Comparison of ENCODE assay signal across 24 cellular contexts in genomic region chr3:27380433-27381357, GRCh38. TPM values are rescaled to one million over a fixed set of nuclear protein-coding genes. Genes with fewer than 3 reads are reported as not detected.
DNase-seq lines count a peak whose midpoint lies in the region; ATAC-seq and FAIRE-seq lines count a peak whose summit lies in the region.
"Had no signal": no experiment of that assay in that cellular context is flagged by ENCODE, and none has a peak within 500 bp of the region (broad histone marks: within the 10 kb centered on the region; RNA-seq: fewer than 3 reads in every experiment).

No MANE protein-coding gene starts in this region.

- DNase-seq in dermis microvascular lymphatic vessel endothelial cell (ENCODE audit: low read depth in 2 of 2) (peak; percentile 24 to 62), LoVo (ENCODE audit: low spot score) (no peak), SK-N-DZ (ENCODE audit: low spot score) (no peak), NK-92 (lab: John Stamatoyannopoulos, UW; ENCODE audit: unreplicated experiment) (no peak), SHP77 treated with DMSO at 0.1 percent for 48 hours (lab: John Stamatoyannopoulos, UW) (no peak)
- DNase-seq: activated CD4-positive, alpha-beta T cell treated with anti-CD3 and anti-CD28 coated beads for 48 hours; activated naive CD4-positive, alpha-beta T cell treated with anti-CD3 and anti-CD28 coated beads, Interleukin-2, amount 10 ng/mL, durations not matched to agents 7 days and 5 days; CD8-positive, alpha-beta memory T cell; effector CD4-positive, alpha-beta T cell; KG1; naive thymus-derived CD4-positive, alpha-beta T cell; NCI-H1436; NCI-H2107; NCI-H446; NCI-H82; psoas muscle; stimulated activated naive CD8-positive, alpha-beta T cell treated with anti-CD3 and anti-CD28 coated beads, Interleukin-15, Interleukin-2, amounts not matched to agents 100 U/mL and 50 U/mL, for 24 hours; T-helper 9 cell; thyroid gland; WERI-Rb-1 had no signal

- peak; percentile 48 for FAIRE-seq in G401.6 (lab: Jason Lieb, UNC)
- FAIRE-seq: keratinocyte had no signal

- peak; percentile 62 for ATAC-seq in GM19035 (IDR thresholded peaks at IDR 0.05; ENCODE audit: unreplicated experiment)
- ATAC-seq in HG03439 (IDR thresholded peaks at IDR 0.05; ENCODE audit: unreplicated experiment) = peak; percentile 70
- ATAC-seq: naive thymus-derived CD4-positive, alpha-beta T cell; psoas muscle; stimulated activated naive CD8-positive, alpha-beta T cell treated with anti-CD3 and anti-CD28 coated beads, Interleukin-15, Interleukin-2, amounts not matched to agents 100 U/mL and 50 U/mL, for 24 hours had no signal

RNA-seq across cellular contexts. Expression of gene NEK10, which starts 11.5 kb away (rescaled TPM):
- total RNA-seq in dermis microvascular lymphatic vessel endothelial cell = 1.3 and 1.9 TPM in 2 replicates
- 0.23 and 0.93 TPM in 2 replicates for polyA plus RNA-seq in SK-N-DZ (2014; cell fraction: cytosol; rRNA removed)
- 2.1 and 2.4 TPM in 2 replicates for polyA plus RNA-seq in SK-N-DZ (2014; cell fraction: nucleus; rRNA removed)
- polyA plus RNA-seq: naive thymus-derived CD4-positive, alpha-beta T cell had no signal

Comparison
In these comparisons a context has a peak if more than half of its experiments do, and no peak if none do; other contexts are left out.
1. DNase-seq: peak in dermis microvascular lymphatic vessel endothelial cell (2 of 2); none in LoVo (single experiment), SK-N-DZ (single experiment), NK-92 (single experiment) and SHP77 treated with DMSO at 0.1 percent for 48 hours (single experiment).